ENCODE assay signal across 1 cellular context in the genomic region with DNA sequence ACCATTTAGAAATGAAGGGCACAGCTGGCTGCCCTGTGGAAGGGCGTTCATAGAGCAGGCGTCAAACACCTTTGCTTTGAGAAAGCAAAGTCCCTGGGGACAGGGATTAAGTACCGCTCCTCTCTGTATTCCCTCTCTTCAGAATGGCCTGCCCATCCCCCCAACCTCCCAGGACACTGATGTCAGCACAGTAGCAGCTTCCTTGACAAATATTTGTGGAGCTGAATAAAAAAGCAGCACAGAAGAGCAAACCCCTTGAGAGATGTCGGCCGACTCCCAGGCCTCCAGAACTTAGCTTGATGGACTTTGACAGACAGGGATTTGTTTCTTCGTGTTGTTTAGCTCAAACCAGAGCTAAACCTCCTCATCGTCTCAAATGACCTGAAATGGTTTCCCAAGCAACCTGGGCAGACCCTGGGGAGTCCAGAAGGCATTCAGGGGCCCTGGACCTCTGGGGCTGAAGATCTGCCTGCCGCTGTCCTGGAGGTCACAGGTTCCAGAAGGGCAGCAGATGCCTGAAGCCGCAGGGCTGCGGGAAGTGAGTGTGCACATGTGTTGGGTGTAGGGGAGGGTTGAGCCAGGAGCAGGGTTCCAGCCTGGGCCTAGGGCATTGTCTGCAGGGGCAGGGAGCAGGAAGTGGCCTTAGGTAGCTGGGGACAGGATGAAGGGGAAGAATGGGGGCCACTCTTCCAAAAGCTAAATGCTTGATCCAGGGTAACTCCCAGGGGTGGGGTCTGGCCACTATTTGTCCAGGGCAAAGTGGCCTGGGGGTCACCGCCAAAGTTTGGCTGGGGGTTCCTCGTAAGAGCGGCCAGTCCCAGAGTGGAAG.
TF ChIP-seq lines count a peak whose summit lies in the region.

No MANE protein-coding gene starts in this region.

TF ChIP-seq in HepG2, 621 proteins besides CTCF, POLR2A, EP300 and RAD21 (continued from another document and continues in another):
- TF ChIP-seq, protein P1, sequence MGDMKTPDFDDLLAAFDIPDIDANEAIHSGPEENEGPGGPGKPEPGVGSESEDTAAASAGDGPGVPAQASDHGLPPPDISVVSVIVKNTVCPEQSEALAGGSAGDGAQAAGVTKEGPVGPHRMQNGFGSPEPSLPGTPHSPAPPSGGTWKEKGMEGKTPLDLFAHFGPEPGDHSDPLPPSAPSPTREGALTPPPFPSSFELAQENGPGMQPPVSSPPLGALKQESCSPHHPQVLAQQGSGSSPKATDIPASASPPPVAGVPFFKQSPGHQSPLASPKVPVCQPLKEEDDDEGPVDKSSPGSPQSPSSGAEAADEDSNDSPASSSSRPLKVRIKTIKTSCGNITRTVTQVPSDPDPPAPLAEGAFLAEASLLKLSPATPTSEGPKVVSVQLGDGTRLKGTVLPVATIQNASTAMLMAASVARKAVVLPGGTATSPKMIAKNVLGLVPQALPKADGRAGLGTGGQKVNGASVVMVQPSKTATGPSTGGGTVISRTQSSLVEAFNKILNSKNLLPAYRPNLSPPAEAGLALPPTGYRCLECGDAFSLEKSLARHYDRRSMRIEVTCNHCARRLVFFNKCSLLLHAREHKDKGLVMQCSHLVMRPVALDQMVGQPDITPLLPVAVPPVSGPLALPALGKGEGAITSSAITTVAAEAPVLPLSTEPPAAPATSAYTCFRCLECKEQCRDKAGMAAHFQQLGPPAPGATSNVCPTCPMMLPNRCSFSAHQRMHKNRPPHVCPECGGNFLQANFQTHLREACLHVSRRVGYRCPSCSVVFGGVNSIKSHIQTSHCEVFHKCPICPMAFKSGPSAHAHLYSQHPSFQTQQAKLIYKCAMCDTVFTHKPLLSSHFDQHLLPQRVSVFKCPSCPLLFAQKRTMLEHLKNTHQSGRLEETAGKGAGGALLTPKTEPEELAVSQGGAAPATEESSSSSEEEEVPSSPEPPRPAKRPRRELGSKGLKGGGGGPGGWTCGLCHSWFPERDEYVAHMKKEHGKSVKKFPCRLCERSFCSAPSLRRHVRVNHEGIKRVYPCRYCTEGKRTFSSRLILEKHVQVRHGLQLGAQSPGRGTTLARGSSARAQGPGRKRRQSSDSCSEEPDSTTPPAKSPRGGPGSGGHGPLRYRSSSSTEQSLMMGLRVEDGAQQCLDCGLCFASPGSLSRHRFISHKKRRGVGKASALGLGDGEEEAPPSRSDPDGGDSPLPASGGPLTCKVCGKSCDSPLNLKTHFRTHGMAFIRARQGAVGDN (CRISPR knock-in tag; IDR thresholded peaks at IDR 0.05): peak; percentile 100
- TF ChIP-seq ZNF383 (CRISPR knock-in tag; IDR thresholded peaks at IDR 0.05; ENCODE audit: borderline replicate concordance) (no peak), ZNF878 (CRISPR knock-in tag; IDR thresholded peaks at IDR 0.05) (no peak), NFKBIZ (CRISPR knock-in tag; IDR thresholded peaks at IDR 0.05) (peak; percentile 61), ZNF776 (CRISPR knock-in tag; IDR thresholded peaks at IDR 0.05) (no peak), ARNTL (CRISPR knock-in tag; IDR thresholded peaks at IDR 0.05) (peak; percentile 71; the same call in 1 of the 2 replicates), LCORL (IDR thresholded peaks at IDR 0.05) (no peak), LCORL (CRISPR knock-in tag; IDR thresholded peaks at IDR 0.05) (0 out of 2 replicates have a peak, but pooled peaks have one; percentile 19), ZNF703 (CRISPR knock-in tag; IDR thresholded peaks at IDR 0.05; ENCODE audit: borderline replicate concordance) (no peak), GATAD2A (CRISPR knock-in tag; IDR thresholded peaks at IDR 0.05) (peak; percentile 70; the same call in 1 of the 2 replicates), CCDC6 (CRISPR knock-in tag; IDR thresholded peaks at IDR 0.05) (no peak), ZNF737 (CRISPR knock-in tag; IDR thresholded peaks at IDR 0.05; ENCODE audit: borderline replicate concordance) (no peak), BORCS8-MEF2B (CRISPR knock-in tag; IDR thresholded peaks at IDR 0.05) (peak; percentile 79; the same call in 1 of the 2 replicates), ZNF331 (CRISPR knock-in tag; IDR thresholded peaks at IDR 0.05) (0 out of 2 replicates have a peak, but pooled peaks have one; percentile 35), NAIF1 (CRISPR knock-in tag; IDR thresholded peaks at IDR 0.05; ENCODE audit: borderline replicate concordance) (no peak), TBX2 (CRISPR knock-in tag; IDR thresholded peaks at IDR 0.05; ENCODE audit: borderline replicate concordance) (no peak), RNF2 (conservative IDR thresholded peaks at IDR 0.05; ENCODE audit: low read depth) (0 out of 2 replicates have a peak, but pooled peaks have one; percentile 53), HOXA7 (CRISPR knock-in tag; IDR thresholded peaks at IDR 0.05) (no peak), JUNB (CRISPR knock-in tag; IDR thresholded peaks at IDR 0.05; ENCODE audit: borderline replicate concordance) (no peak), SIX1 (CRISPR knock-in tag; IDR thresholded peaks at IDR 0.05; ENCODE audit: borderline replicate concordance) (no peak; the same call in 1 of the 2 replicates), ZNF607 (CRISPR knock-in tag; IDR thresholded peaks at IDR 0.05; ENCODE audit: borderline replicate concordance) (peak; percentile 71; the same call in 1 of the 2 replicates), ZSCAN9 (CRISPR knock-in tag; IDR thresholded peaks at IDR 0.05; ENCODE audit: borderline replicate concordance) (no peak), ZNF136 (CRISPR knock-in tag; IDR thresholded peaks at IDR 0.05; ENCODE audit: low read depth) (no peak), SATB2 (CRISPR knock-in tag; IDR thresholded peaks at IDR 0.05) (no peak; the same call in 1 of the 2 replicates), SP2 (CRISPR knock-in tag; IDR thresholded peaks at IDR 0.05) (0 out of 2 replicates have a peak, but pooled peaks have one; percentile 29), ZNF337 (CRISPR knock-in tag; IDR thresholded peaks at IDR 0.05; ENCODE audit: borderline replicate concordance, low read depth) (0 out of 2 replicates have a peak, but pooled peaks have one; percentile 64), AKAP8 (CRISPR knock-in tag; IDR thresholded peaks at IDR 0.05) (no peak), ZFP1 (CRISPR knock-in tag; IDR thresholded peaks at IDR 0.05) (no peak), NRL (CRISPR knock-in tag; IDR thresholded peaks at IDR 0.05; ENCODE audit: borderline replicate concordance) (peak; percentile 94), ZNF615 (CRISPR knock-in tag; IDR thresholded peaks at IDR 0.05; ENCODE audit: borderline replicate concordance) (0 out of 2 replicates have a peak, but pooled peaks have one; percentile 27), NCOA1 (CRISPR knock-in tag; IDR thresholded peaks at IDR 0.05) (no peak), HMG20B (CRISPR knock-in tag; conservative IDR thresholded peaks at IDR 0.05) (0 out of 2 replicates have a peak, but pooled peaks have one; percentile 47), ZNF75D (CRISPR knock-in tag; IDR thresholded peaks at IDR 0.05; ENCODE audit: borderline replicate concordance) (no peak)
- TF ChIP-seq, protein P2, sequence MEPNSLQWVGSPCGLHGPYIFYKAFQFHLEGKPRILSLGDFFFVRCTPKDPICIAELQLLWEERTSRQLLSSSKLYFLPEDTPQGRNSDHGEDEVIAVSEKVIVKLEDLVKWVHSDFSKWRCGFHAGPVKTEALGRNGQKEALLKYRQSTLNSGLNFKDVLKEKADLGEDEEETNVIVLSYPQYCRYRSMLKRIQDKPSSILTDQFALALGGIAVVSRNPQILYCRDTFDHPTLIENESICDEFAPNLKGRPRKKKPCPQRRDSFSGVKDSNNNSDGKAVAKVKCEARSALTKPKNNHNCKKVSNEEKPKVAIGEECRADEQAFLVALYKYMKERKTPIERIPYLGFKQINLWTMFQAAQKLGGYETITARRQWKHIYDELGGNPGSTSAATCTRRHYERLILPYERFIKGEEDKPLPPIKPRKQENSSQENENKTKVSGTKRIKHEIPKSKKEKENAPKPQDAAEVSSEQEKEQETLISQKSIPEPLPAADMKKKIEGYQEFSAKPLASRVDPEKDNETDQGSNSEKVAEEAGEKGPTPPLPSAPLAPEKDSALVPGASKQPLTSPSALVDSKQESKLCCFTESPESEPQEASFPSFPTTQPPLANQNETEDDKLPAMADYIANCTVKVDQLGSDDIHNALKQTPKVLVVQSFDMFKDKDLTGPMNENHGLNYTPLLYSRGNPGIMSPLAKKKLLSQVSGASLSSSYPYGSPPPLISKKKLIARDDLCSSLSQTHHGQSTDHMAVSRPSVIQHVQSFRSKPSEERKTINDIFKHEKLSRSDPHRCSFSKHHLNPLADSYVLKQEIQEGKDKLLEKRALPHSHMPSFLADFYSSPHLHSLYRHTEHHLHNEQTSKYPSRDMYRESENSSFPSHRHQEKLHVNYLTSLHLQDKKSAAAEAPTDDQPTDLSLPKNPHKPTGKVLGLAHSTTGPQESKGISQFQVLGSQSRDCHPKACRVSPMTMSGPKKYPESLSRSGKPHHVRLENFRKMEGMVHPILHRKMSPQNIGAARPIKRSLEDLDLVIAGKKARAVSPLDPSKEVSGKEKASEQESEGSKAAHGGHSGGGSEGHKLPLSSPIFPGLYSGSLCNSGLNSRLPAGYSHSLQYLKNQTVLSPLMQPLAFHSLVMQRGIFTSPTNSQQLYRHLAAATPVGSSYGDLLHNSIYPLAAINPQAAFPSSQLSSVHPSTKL (CRISPR knock-in tag; IDR thresholded peaks at IDR 0.05): peak; percentile 73
- TF ChIP-seq, protein P3, sequence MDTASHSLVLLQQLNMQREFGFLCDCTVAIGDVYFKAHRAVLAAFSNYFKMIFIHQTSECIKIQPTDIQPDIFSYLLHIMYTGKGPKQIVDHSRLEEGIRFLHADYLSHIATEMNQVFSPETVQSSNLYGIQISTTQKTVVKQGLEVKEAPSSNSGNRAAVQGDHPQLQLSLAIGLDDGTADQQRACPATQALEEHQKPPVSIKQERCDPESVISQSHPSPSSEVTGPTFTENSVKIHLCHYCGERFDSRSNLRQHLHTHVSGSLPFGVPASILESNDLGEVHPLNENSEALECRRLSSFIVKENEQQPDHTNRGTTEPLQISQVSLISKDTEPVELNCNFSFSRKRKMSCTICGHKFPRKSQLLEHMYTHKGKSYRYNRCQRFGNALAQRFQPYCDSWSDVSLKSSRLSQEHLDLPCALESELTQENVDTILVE (CRISPR knock-in tag; IDR thresholded peaks at IDR 0.05): peak; percentile 43; the same call in 1 of the 2 replicates
- TF ChIP-seq, protein P4, sequence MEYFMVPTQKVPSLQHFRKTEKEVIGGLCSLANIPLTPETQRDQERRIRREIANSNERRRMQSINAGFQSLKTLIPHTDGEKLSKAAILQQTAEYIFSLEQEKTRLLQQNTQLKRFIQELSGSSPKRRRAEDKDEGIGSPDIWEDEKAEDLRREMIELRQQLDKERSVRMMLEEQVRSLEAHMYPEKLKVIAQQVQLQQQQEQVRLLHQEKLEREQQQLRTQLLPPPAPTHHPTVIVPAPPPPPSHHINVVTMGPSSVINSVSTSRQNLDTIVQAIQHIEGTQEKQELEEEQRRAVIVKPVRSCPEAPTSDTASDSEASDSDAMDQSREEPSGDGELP (IDR thresholded peaks at IDR 0.05; ENCODE audit: borderline replicate concordance, low read depth): peak; percentile 31; the same call in 1 of the 2 replicates
- TF ChIP-seq, protein P5, sequence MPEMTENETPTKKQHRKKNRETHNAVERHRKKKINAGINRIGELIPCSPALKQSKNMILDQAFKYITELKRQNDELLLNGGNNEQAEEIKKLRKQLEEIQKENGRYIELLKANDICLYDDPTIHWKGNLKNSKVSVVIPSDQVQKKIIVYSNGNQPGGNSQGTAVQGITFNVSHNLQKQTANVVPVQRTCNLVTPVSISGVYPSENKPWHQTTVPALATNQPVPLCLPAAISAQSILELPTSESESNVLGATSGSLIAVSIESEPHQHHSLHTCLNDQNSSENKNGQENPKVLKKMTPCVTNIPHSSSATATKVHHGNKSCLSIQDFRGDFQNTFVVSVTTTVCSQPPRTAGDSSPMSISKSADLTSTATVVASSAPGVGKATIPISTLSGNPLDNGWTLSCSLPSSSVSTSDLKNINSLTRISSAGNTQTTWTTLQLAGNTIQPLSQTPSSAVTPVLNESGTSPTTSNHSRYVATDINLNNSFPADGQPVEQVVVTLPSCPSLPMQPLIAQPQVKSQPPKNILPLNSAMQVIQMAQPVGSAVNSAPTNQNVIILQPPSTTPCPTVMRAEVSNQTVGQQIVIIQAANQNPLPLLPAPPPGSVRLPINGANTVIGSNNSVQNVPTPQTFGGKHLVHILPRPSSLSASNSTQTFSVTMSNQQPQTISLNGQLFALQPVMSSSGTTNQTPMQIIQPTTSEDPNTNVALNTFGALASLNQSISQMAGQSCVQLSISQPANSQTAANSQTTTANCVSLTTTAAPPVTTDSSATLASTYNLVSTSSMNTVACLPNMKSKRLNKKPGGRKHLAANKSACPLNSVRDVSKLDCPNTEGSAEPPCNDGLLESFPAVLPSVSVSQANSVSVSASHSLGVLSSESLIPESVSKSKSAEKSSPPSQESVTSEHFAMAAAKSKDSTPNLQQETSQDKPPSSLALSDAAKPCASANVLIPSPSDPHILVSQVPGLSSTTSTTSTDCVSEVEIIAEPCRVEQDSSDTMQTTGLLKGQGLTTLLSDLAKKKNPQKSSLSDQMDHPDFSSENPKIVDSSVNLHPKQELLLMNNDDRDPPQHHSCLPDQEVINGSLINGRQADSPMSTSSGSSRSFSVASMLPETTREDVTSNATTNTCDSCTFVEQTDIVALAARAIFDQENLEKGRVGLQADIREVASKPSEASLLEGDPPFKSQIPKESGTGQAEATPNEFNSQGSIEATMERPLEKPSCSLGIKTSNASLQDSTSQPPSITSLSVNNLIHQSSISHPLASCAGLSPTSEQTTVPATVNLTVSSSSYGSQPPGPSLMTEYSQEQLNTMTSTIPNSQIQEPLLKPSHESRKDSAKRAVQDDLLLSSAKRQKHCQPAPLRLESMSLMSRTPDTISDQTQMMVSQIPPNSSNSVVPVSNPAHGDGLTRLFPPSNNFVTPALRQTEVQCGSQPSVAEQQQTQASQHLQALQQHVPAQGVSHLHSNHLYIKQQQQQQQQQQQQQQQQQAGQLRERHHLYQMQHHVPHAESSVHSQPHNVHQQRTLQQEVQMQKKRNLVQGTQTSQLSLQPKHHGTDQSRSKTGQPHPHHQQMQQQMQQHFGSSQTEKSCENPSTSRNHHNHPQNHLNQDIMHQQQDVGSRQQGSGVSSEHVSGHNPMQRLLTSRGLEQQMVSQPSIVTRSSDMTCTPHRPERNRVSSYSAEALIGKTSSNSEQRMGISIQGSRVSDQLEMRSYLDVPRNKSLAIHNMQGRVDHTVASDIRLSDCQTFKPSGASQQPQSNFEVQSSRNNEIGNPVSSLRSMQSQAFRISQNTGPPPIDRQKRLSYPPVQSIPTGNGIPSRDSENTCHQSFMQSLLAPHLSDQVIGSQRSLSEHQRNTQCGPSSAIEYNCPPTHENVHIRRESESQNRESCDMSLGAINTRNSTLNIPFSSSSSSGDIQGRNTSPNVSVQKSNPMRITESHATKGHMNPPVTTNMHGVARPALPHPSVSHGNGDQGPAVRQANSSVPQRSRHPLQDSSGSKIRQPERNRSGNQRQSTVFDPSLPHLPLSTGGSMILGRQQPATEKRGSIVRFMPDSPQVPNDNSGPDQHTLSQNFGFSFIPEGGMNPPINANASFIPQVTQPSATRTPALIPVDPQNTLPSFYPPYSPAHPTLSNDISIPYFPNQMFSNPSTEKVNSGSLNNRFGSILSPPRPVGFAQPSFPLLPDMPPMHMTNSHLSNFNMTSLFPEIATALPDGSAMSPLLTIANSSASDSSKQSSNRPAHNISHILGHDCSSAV (CRISPR knock-in tag; IDR thresholded peaks at IDR 0.05; ENCODE audit: borderline replicate concordance): no peak; the same call in 1 of the 2 replicates
- TF ChIP-seq, protein P6, sequence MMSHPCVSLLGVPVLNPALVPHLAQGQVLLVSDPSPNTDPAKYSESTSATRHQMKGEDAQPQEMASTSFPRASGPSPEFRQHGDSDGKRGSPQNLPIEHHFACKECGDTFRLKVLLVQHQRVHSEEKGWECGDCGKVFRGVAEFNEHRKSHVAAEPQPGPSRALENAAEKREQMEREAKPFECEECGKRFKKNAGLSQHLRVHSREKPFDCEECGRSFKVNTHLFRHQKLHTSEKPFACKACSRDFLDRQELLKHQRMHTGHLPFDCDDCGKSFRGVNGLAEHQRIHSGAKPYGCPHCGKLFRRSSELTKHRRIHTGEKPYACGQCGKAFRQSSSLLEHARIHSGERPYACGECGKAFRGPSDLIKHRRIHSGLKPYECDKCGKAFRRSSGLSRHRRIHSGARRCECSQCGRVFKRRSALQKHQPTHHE (CRISPR knock-in tag; IDR thresholded peaks at IDR 0.05; ENCODE audit: borderline replicate concordance): 0 out of 2 replicates have a peak, but pooled peaks have one; percentile 35
